Comparison of ENCODE assay signal across 1 cellular context in the genomic region with DNA sequence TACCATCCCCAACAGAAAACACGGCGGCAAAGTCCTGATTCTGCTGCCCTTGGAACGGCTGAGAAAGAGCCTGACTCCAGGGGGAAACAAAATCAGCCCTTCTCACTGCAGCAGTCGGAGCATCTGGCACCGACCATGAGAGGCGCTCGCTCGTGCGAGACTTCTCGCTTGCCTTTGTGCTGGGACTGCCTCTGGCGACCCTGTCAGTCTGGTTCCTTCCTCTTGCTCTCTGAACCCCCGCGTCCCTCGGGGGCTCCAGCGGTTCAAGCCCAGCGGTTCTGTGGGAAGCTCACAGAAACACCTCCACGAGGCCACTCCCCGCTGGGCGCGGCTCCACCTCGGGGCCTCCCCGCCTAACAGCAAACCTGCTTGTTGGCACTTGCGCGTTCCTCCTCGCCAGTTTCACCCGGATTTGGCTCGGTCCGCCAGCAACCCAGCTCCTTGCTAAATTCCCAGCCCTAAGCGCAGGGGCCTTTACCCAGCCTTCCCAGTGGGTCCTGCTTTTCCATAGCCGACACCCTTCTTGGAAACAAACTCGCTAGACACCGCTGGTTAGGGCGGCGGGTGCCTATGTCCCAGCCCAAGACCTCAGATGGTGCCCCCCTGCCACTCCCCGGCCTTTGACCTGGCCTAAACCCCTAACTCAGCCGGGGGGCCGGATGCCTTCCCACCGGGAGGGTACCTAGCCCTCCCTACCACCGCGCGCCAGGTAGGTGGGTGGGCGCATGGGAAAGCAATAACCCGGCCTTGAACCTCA.
TF ChIP-seq lines count a peak whose summit lies in the region.

No MANE protein-coding gene starts in this region.

TF ChIP-seq in HEK293, 187 proteins besides CTCF, POLR2A, EP300 and RAD21 (continued from another document and continues in another):
- TF ChIP-seq PRDM10 (tag by site-specific recombination; IDR thresholded peaks at IDR 0.05) (peak; percentile 84), ZBTB21 (tag by site-specific recombination; IDR thresholded peaks at IDR 0.05) (no peak), ZNF626 (tag by site-specific recombination; IDR thresholded peaks at IDR 0.05) (no peak), ZNF184 (tag by site-specific recombination; IDR thresholded peaks at IDR 0.05) (no peak), ZNF292 (tag by site-specific recombination; IDR thresholded peaks at IDR 0.05; ENCODE audit: borderline replicate concordance, low read depth) (no peak), ZNF624 (tag by site-specific recombination; IDR thresholded peaks at IDR 0.05) (no peak), ZNF132 (tag by site-specific recombination; IDR thresholded peaks at IDR 0.05; ENCODE audit: borderline replicate concordance) (no peak), ZNF223 (tag by site-specific recombination; IDR thresholded peaks at IDR 0.05) (no peak), REPIN1 (tag by site-specific recombination; IDR thresholded peaks at IDR 0.05; ENCODE audit: low read depth) (no peak), ZNF311 (tag by site-specific recombination; IDR thresholded peaks at IDR 0.05; ENCODE audit: borderline replicate concordance) (no peak), WT1 (tag by site-specific recombination; IDR thresholded peaks at IDR 0.05) (no peak), ZNF560 (tag by site-specific recombination; IDR thresholded peaks at IDR 0.05; ENCODE audit: borderline replicate concordance) (no peak), ZNF707 (tag by site-specific recombination; IDR thresholded peaks at IDR 0.05) (peak; percentile 23; the same call in 1 of the 2 replicates), ZNF202 (tag by site-specific recombination; IDR thresholded peaks at IDR 0.05; ENCODE audit: borderline replicate concordance) (no peak), ZNF239 (tag by site-specific recombination; IDR thresholded peaks at IDR 0.05) (no peak), HOXC10 (CRISPR knock-in tag; IDR thresholded peaks at IDR 0.05) (no peak), GLI4 (tag by site-specific recombination; IDR thresholded peaks at IDR 0.05) (no peak), ZIC2 (tag by site-specific recombination; IDR thresholded peaks at IDR 0.05) (peak; percentile 46; the same call in 1 of the 2 replicates), ZNF394 (tag by site-specific recombination; IDR thresholded peaks at IDR 0.05; ENCODE audit: borderline replicate concordance) (no peak), ZNF350 (tag by site-specific recombination; IDR thresholded peaks at IDR 0.05) (no peak), OVOL3 (tag by site-specific recombination; IDR thresholded peaks at IDR 0.05) (no peak), KLF10 (tag by site-specific recombination; IDR thresholded peaks at IDR 0.05) (no peak), ZNF521 (tag by site-specific recombination; IDR thresholded peaks at IDR 0.05) (no peak), KLF7 (tag by site-specific recombination; IDR thresholded peaks at IDR 0.05; ENCODE audit: borderline replicate concordance) (no peak), ZBTB8A (tag by site-specific recombination; IDR thresholded peaks at IDR 0.05) (no peak), KLF1 (tag by site-specific recombination; IDR thresholded peaks at IDR 0.05) (peak; percentile 23; the same call in 1 of the 2 replicates), GLIS1 (tag by site-specific recombination; IDR thresholded peaks at IDR 0.05) (no peak; the same call in 1 of the 2 replicates), ZSCAN5A (tag by site-specific recombination; IDR thresholded peaks at IDR 0.05) (no peak), GLIS2 (tag by site-specific recombination; IDR thresholded peaks at IDR 0.05) (peak; percentile 16; the same call in 1 of the 2 replicates), ZNF404 (tag by site-specific recombination; IDR thresholded peaks at IDR 0.05) (no peak), PRDM6 (tag by site-specific recombination; IDR thresholded peaks at IDR 0.05) (no peak), ZNF138 (tag by site-specific recombination; IDR thresholded peaks at IDR 0.05; ENCODE audit: borderline replicate concordance) (no peak), REST (tag by site-specific recombination; IDR thresholded peaks at IDR 0.05) (no peak), ZNF529 (tag by site-specific recombination; IDR thresholded peaks at IDR 0.05; ENCODE audit: insufficient replicate concordance) (no peak), ZSCAN30 (tag by site-specific recombination; IDR thresholded peaks at IDR 0.05) (no peak), ZNF658 (tag by site-specific recombination; IDR thresholded peaks at IDR 0.05) (no peak), ZNF341 (tag by site-specific recombination; IDR thresholded peaks at IDR 0.05; ENCODE audit: low read depth) (peak; percentile 60), ZNF692 (tag by site-specific recombination; IDR thresholded peaks at IDR 0.05) (no peak), TRIM28 (IDR thresholded peaks at IDR 0.05; ENCODE audit: borderline replicate concordance, low read length) (peak; percentile 30; the same call in 1 of the 2 replicates)
- TF ChIP-seq, protein P1, sequence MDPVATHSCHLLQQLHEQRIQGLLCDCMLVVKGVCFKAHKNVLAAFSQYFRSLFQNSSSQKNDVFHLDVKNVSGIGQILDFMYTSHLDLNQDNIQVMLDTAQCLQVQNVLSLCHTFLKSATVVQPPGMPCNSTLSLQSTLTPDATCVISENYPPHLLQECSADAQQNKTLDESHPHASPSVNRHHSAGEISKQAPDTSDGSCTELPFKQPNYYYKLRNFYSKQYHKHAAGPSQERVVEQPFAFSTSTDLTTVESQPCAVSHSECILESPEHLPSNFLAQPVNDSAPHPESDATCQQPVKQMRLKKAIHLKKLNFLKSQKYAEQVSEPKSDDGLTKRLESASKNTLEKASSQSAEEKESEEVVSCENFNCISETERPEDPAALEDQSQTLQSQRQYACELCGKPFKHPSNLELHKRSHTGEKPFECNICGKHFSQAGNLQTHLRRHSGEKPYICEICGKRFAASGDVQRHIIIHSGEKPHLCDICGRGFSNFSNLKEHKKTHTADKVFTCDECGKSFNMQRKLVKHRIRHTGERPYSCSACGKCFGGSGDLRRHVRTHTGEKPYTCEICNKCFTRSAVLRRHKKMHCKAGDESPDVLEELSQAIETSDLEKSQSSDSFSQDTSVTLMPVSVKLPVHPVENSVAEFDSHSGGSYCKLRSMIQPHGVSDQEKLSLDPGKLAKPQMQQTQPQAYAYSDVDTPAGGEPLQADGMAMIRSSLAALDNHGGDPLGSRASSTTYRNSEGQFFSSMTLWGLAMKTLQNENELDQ (tag by site-specific recombination; IDR thresholded peaks at IDR 0.05; ENCODE audit: low read depth): no peak
- TF ChIP-seq, protein P2, sequence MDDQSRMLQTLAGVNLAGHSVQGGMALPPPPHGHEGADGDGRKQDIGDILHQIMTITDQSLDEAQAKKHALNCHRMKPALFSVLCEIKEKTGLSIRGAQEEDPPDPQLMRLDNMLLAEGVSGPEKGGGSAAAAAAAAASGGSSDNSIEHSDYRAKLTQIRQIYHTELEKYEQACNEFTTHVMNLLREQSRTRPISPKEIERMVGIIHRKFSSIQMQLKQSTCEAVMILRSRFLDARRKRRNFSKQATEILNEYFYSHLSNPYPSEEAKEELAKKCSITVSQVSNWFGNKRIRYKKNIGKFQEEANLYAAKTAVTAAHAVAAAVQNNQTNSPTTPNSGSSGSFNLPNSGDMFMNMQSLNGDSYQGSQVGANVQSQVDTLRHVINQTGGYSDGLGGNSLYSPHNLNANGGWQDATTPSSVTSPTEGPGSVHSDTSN (CRISPR knock-in tag; IDR thresholded peaks at IDR 0.05): no peak
